12 cellular contexts compared by ENCODE assay signal in genomic region chr15:67468431-67468830, GRCh38.
"Had no signal": no experiment of that assay in that cellular context is flagged by ENCODE, and none has a peak within 500 bp of the region (broad histone marks: within the 10 kb centered on the region; RNA-seq: fewer than 3 reads in every experiment).

No MANE protein-coding gene starts in this region.

- H3K9me3 Mint-ChIP-seq: activated CD4-positive, alpha-beta T cell treated with anti-CD3 and anti-CD28 coated beads, Interleukin-2, amount 10 ng/mL, durations not matched to agents 7 days and 5 days; activated naive CD8-positive, alpha-beta T cell treated with anti-CD3 and anti-CD28 coated beads, Interleukin-2, amount 10 ng/mL, durations not matched to agents 7 days and 5 days; memory B cell; natural killer cell; type B pancreatic cell had no signal

- DNase-seq: activated CD4-positive, alpha-beta T cell treated with anti-CD3 and anti-CD28 coated beads, Interleukin-2, amount 10 ng/mL, durations not matched to agents 7 days and 5 days; activated naive CD8-positive, alpha-beta T cell treated with anti-CD3 and anti-CD28 coated beads, Interleukin-2, amount 10 ng/mL, durations not matched to agents 7 days and 5 days; cerebellar nuclear complex; effector memory CD4-positive, alpha-beta T cell; foreskin fibroblast; natural killer cell; stimulated activated CD4-positive, alpha-beta T cell treated with anti-CD3 and anti-CD28 coated beads, Interleukin-15, amount 100 ng/mL, for 24 hours; stimulated activated CD4-positive, alpha-beta T cell treated with anti-CD3 and anti-CD28 coated beads, Interleukin-4, amount 100 ng/mL, for 24 hours; stimulated activated naive CD4-positive, alpha-beta T cell treated with Interleukin-2 at 50 U/mL for 16 hours; substantia nigra had no signal

- H3K36me3 Mint-ChIP-seq: activated naive CD8-positive, alpha-beta T cell treated with anti-CD3 and anti-CD28 coated beads, Interleukin-2, amount 10 ng/mL, durations not matched to agents 7 days and 5 days; natural killer cell; type B pancreatic cell had no signal

- ATAC-seq: natural killer cell had no signal

- H3K27me3 Mint-ChIP-seq: activated CD4-positive, alpha-beta T cell treated with anti-CD3 and anti-CD28 coated beads, Interleukin-2, amount 10 ng/mL, durations not matched to agents 7 days and 5 days; activated naive CD8-positive, alpha-beta T cell treated with anti-CD3 and anti-CD28 coated beads, Interleukin-2, amount 10 ng/mL, durations not matched to agents 7 days and 5 days; memory B cell had no signal

- H3K4me1 Mint-ChIP-seq: activated CD4-positive, alpha-beta T cell treated with anti-CD3 and anti-CD28 coated beads, Interleukin-2, amount 10 ng/mL, durations not matched to agents 7 days and 5 days; activated naive CD8-positive, alpha-beta T cell treated with anti-CD3 and anti-CD28 coated beads, Interleukin-2, amount 10 ng/mL, durations not matched to agents 7 days and 5 days; memory B cell; natural killer cell had no signal

- H3K27ac Mint-ChIP-seq: activated CD4-positive, alpha-beta T cell treated with anti-CD3 and anti-CD28 coated beads, Interleukin-2, amount 10 ng/mL, durations not matched to agents 7 days and 5 days; activated naive CD8-positive, alpha-beta T cell treated with anti-CD3 and anti-CD28 coated beads, Interleukin-2, amount 10 ng/mL, durations not matched to agents 7 days and 5 days; memory B cell; natural killer cell; type B pancreatic cell had no signal

- H3K4me3 Mint-ChIP-seq: activated CD4-positive, alpha-beta T cell treated with anti-CD3 and anti-CD28 coated beads, Interleukin-2, amount 10 ng/mL, durations not matched to agents 7 days and 5 days; activated naive CD8-positive, alpha-beta T cell treated with anti-CD3 and anti-CD28 coated beads, Interleukin-2, amount 10 ng/mL, durations not matched to agents 7 days and 5 days; memory B cell; natural killer cell; type B pancreatic cell had no signal
